1 cellular context compared by ENCODE assay signal in the genomic region with DNA sequence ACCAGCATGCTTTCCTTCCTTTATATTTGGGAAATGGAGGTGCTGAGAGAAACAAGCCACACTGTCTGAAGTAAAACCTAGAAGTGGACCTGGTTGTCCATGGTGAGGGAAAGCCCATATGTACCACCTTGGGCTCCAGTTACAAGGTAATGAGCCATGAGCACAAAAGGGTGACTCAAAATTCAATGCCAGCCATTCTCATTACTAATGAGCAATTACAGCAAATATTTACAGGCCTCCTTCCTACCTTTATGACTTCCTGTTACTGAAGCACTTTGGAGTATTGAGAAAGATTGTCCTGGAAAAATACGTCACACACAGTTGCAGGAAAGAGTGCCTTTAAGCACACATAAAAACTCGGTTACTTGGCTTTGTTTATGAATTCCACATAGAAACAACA.
A peak's percentile ranks its signal among the peaks of the same experiment; 100 is the strongest.
TF ChIP-seq lines count a peak whose summit lies in the region.

No MANE protein-coding gene starts in this region.

TF ChIP-seq in HepG2, 621 proteins besides CTCF, POLR2A, EP300 and RAD21 (continued from another document and continues in another):
- TF ChIP-seq, protein P1, sequence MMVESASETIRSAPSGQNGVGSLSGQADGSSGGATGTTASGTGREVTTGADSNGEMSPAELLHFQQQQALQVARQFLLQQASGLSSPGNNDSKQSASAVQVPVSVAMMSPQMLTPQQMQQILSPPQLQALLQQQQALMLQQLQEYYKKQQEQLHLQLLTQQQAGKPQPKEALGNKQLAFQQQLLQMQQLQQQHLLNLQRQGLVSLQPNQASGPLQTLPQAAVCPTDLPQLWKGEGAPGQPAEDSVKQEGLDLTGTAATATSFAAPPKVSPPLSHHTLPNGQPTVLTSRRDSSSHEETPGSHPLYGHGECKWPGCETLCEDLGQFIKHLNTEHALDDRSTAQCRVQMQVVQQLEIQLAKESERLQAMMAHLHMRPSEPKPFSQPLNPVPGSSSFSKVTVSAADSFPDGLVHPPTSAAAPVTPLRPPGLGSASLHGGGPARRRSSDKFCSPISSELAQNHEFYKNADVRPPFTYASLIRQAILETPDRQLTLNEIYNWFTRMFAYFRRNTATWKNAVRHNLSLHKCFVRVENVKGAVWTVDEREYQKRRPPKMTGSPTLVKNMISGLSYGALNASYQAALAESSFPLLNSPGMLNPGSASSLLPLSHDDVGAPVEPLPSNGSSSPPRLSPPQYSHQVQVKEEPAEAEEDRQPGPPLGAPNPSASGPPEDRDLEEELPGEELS (CRISPR knock-in tag; IDR thresholded peaks at IDR 0.05), result peak; percentile 99
- TF ChIP-seq, protein P2, sequence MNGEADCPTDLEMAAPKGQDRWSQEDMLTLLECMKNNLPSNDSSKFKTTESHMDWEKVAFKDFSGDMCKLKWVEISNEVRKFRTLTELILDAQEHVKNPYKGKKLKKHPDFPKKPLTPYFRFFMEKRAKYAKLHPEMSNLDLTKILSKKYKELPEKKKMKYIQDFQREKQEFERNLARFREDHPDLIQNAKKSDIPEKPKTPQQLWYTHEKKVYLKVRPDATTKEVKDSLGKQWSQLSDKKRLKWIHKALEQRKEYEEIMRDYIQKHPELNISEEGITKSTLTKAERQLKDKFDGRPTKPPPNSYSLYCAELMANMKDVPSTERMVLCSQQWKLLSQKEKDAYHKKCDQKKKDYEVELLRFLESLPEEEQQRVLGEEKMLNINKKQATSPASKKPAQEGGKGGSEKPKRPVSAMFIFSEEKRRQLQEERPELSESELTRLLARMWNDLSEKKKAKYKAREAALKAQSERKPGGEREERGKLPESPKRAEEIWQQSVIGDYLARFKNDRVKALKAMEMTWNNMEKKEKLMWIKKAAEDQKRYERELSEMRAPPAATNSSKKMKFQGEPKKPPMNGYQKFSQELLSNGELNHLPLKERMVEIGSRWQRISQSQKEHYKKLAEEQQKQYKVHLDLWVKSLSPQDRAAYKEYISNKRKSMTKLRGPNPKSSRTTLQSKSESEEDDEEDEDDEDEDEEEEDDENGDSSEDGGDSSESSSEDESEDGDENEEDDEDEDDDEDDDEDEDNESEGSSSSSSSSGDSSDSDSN (CRISPR knock-in tag; IDR thresholded peaks at IDR 0.05), result peak; percentile 35; the same call in 1 of the 2 replicates
- TF ChIP-seq PITX1 (CRISPR knock-in tag; IDR thresholded peaks at IDR 0.05) (peak; percentile 47; the same call in 1 of the 2 replicates), ZNF720 (CRISPR knock-in tag; IDR thresholded peaks at IDR 0.05) (no peak), ZNF788 (CRISPR knock-in tag; IDR thresholded peaks at IDR 0.05; ENCODE audit: borderline replicate concordance) (no peak), NFKBIZ (CRISPR knock-in tag; IDR thresholded peaks at IDR 0.05) (peak; percentile 94), ZFP36 (IDR thresholded peaks at IDR 0.05; ENCODE audit: borderline replicate concordance, low read depth, low read length, partially characterized antibody) (no peak), MYNN (CRISPR knock-in tag; IDR thresholded peaks at IDR 0.05; ENCODE audit: low read depth) (no peak), GTF3A (CRISPR knock-in tag; conservative IDR thresholded peaks at IDR 0.05) (no peak), ZNF607 (CRISPR knock-in tag; IDR thresholded peaks at IDR 0.05; ENCODE audit: borderline replicate concordance) (no peak), ELF3 (CRISPR knock-in tag; IDR thresholded peaks at IDR 0.05) (peak; percentile 98), TBX2 (CRISPR knock-in tag; IDR thresholded peaks at IDR 0.05; ENCODE audit: borderline replicate concordance) (peak; percentile 95), TAF1 (CRISPR knock-in tag; IDR thresholded peaks at IDR 0.05) (peak; percentile 23; the same call in 1 of the 2 replicates), BCL6 (CRISPR knock-in tag; IDR thresholded peaks at IDR 0.05) (peak; percentile 97), ZNF317 (CRISPR knock-in tag; IDR thresholded peaks at IDR 0.05) (no peak), EHMT2 (IDR thresholded peaks at IDR 0.05; ENCODE audit: borderline replicate concordance, low read depth, low read length) (no peak; the same call in 1 of the 2 replicates), ZNF124 (CRISPR knock-in tag; IDR thresholded peaks at IDR 0.05) (no peak), ZNF451 (CRISPR knock-in tag; IDR thresholded peaks at IDR 0.05) (no peak), ZBTB8A (CRISPR knock-in tag; IDR thresholded peaks at IDR 0.05; ENCODE audit: borderline replicate concordance, low read depth) (no peak), ZNF713 (CRISPR knock-in tag; IDR thresholded peaks at IDR 0.05) (peak; percentile 68; the same call in 1 of the 2 replicates), FOXP1 (IDR thresholded peaks at IDR 0.05) (peak; percentile 80; the same call in 1 of the 2 replicates), FOXP1 (CRISPR knock-in tag; IDR thresholded peaks at IDR 0.05) (peak; percentile 98), SPEN (CRISPR knock-in tag; IDR thresholded peaks at IDR 0.05; ENCODE audit: low read depth) (no peak)
- TF ChIP-seq, protein P3, sequence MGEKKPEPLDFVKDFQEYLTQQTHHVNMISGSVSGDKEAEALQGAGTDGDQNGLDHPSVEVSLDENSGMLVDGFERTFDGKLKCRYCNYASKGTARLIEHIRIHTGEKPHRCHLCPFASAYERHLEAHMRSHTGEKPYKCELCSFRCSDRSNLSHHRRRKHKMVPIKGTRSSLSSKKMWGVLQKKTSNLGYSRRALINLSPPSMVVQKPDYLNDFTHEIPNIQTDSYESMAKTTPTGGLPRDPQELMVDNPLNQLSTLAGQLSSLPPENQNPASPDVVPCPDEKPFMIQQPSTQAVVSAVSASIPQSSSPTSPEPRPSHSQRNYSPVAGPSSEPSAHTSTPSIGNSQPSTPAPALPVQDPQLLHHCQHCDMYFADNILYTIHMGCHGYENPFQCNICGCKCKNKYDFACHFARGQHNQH (CRISPR knock-in tag; IDR thresholded peaks at IDR 0.05), result peak; percentile 72
- TF ChIP-seq, protein P4, sequence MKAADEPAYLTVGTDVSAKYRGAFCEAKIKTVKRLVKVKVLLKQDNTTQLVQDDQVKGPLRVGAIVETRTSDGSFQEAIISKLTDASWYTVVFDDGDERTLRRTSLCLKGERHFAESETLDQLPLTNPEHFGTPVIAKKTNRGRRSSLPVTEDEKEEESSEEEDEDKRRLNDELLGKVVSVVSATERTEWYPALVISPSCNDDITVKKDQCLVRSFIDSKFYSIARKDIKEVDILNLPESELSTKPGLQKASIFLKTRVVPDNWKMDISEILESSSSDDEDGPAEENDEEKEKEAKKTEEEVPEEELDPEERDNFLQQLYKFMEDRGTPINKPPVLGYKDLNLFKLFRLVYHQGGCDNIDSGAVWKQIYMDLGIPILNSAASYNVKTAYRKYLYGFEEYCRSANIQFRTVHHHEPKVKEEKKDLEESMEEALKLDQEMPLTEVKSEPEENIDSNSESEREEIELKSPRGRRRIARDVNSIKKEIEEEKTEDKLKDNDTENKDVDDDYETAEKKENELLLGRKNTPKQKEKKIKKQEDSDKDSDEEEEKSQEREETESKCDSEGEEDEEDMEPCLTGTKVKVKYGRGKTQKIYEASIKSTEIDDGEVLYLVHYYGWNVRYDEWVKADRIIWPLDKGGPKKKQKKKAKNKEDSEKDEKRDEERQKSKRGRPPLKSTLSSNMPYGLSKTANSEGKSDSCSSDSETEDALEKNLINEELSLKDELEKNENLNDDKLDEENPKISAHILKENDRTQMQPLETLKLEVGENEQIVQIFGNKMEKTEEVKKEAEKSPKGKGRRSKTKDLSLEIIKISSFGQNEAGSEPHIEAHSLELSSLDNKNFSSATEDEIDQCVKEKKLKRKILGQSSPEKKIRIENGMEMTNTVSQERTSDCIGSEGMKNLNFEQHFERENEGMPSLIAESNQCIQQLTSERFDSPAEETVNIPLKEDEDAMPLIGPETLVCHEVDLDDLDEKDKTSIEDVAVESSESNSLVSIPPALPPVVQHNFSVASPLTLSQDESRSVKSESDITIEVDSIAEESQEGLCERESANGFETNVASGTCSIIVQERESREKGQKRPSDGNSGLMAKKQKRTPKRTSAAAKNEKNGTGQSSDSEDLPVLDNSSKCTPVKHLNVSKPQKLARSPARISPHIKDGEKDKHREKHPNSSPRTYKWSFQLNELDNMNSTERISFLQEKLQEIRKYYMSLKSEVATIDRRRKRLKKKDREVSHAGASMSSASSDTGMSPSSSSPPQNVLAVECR (CRISPR knock-in tag; IDR thresholded peaks at IDR 0.05; ENCODE audit: borderline replicate concordance), result peak; percentile 15; the same call in 1 of the 2 replicates
- TF ChIP-seq, protein P5, sequence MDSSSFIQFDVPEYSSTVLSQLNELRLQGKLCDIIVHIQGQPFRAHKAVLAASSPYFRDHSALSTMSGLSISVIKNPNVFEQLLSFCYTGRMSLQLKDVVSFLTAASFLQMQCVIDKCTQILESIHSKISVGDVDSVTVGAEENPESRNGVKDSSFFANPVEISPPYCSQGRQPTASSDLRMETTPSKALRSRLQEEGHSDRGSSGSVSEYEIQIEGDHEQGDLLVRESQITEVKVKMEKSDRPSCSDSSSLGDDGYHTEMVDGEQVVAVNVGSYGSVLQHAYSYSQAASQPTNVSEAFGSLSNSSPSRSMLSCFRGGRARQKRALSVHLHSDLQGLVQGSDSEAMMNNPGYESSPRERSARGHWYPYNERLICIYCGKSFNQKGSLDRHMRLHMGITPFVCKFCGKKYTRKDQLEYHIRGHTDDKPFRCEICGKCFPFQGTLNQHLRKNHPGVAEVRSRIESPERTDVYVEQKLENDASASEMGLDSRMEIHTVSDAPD (CRISPR knock-in tag; IDR thresholded peaks at IDR 0.05), result no peak
- TF ChIP-seq, protein P6, sequence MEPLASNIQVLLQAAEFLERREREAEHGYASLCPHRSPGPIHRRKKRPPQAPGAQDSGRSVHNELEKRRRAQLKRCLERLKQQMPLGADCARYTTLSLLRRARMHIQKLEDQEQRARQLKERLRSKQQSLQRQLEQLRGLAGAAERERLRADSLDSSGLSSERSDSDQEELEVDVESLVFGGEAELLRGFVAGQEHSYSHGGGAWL (CRISPR knock-in tag; IDR thresholded peaks at IDR 0.05), result no peak
- TF ChIP-seq, protein P7, sequence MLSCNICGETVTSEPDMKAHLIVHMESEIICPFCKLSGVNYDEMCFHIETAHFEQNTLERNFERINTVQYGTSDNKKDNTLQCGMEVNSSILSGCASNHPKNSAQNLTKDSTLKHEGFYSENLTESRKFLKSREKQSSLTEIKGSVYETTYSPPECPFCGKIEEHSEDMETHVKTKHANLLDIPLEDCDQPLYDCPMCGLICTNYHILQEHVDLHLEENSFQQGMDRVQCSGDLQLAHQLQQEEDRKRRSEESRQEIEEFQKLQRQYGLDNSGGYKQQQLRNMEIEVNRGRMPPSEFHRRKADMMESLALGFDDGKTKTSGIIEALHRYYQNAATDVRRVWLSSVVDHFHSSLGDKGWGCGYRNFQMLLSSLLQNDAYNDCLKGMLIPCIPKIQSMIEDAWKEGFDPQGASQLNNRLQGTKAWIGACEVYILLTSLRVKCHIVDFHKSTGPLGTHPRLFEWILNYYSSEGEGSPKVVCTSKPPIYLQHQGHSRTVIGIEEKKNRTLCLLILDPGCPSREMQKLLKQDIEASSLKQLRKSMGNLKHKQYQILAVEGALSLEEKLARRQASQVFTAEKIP (CRISPR knock-in tag; IDR thresholded peaks at IDR 0.05; ENCODE audit: borderline replicate concordance), result no peak
- TF ChIP-seq, protein P8, sequence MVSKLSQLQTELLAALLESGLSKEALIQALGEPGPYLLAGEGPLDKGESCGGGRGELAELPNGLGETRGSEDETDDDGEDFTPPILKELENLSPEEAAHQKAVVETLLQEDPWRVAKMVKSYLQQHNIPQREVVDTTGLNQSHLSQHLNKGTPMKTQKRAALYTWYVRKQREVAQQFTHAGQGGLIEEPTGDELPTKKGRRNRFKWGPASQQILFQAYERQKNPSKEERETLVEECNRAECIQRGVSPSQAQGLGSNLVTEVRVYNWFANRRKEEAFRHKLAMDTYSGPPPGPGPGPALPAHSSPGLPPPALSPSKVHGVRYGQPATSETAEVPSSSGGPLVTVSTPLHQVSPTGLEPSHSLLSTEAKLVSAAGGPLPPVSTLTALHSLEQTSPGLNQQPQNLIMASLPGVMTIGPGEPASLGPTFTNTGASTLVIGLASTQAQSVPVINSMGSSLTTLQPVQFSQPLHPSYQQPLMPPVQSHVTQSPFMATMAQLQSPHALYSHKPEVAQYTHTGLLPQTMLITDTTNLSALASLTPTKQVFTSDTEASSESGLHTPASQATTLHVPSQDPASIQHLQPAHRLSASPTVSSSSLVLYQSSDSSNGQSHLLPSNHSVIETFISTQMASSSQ (IDR thresholded peaks at IDR 0.05; ENCODE audit: low read depth), result 0 out of 2 replicates have a peak, but pooled peaks have one; percentile 36
- TF ChIP-seq, protein P8 (CRISPR knock-in tag; IDR thresholded peaks at IDR 0.05; ENCODE audit: borderline replicate concordance), result no peak
- TF ChIP-seq, protein P9, sequence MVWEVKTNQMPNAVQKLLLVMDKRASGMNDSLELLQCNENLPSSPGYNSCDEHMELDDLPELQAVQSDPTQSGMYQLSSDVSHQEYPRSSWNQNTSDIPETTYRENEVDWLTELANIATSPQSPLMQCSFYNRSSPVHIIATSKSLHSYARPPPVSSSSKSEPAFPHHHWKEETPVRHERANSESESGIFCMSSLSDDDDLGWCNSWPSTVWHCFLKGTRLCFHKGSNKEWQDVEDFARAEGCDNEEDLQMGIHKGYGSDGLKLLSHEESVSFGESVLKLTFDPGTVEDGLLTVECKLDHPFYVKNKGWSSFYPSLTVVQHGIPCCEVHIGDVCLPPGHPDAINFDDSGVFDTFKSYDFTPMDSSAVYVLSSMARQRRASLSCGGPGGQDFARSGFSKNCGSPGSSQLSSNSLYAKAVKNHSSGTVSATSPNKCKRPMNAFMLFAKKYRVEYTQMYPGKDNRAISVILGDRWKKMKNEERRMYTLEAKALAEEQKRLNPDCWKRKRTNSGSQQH (CRISPR knock-in tag; IDR thresholded peaks at IDR 0.05; ENCODE audit: low read depth), result peak; percentile 73; the same call in 1 of the 2 replicates
- TF ChIP-seq, protein P10, sequence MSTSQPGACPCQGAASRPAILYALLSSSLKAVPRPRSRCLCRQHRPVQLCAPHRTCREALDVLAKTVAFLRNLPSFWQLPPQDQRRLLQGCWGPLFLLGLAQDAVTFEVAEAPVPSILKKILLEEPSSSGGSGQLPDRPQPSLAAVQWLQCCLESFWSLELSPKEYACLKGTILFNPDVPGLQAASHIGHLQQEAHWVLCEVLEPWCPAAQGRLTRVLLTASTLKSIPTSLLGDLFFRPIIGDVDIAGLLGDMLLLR (CRISPR knock-in tag; IDR thresholded peaks at IDR 0.05), result no peak
- TF ChIP-seq, protein P11, sequence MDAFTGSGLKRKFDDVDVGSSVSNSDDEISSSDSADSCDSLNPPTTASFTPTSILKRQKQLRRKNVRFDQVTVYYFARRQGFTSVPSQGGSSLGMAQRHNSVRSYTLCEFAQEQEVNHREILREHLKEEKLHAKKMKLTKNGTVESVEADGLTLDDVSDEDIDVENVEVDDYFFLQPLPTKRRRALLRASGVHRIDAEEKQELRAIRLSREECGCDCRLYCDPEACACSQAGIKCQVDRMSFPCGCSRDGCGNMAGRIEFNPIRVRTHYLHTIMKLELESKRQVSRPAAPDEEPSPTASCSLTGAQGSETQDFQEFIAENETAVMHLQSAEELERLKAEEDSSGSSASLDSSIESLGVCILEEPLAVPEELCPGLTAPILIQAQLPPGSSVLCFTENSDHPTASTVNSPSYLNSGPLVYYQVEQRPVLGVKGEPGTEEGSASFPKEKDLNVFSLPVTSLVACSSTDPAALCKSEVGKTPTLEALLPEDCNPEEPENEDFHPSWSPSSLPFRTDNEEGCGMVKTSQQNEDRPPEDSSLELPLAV (CRISPR knock-in tag; conservative IDR thresholded peaks at IDR 0.05; ENCODE audit: low read depth), result no peak
